ENCODE assay signal across 38 cellular contexts in the genomic region with DNA sequence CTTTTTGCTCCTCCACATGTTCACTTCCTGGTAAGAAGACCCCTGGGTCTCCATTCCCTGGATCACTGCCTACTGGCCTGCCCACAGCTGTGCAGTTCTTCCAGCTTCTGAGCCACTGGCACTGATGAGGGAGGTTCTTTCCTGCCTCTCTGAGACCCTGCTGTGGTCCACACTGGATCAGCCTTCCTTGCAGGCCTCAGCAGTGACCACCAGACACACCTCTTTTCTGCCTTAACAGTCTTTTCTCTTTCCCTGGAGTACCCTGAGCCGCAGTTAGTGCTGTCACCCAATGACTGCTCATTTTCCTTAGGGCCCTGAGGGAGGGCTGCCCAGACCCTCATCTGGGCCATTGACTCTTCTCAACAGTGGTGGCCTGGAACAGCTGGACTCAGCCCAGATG. TPM values are rescaled to one million over a fixed set of nuclear protein-coding genes. Genes with fewer than 3 reads are reported as not detected.
"Had no signal": no experiment of that assay in that cellular context is flagged by ENCODE, and none has a peak within 500 bp of the region (broad histone marks: within the 10 kb centered on the region; RNA-seq: fewer than 3 reads in every experiment).

No MANE protein-coding gene starts in this region.

- H3K27me3 Mint-ChIP-seq: activated CD4-positive, alpha-beta T cell treated with anti-CD3 and anti-CD28 coated beads, Interleukin-2, amount 10 ng/mL, durations not matched to agents 24 days and 14 days; activated naive CD4-positive, alpha-beta T cell treated with anti-CD3 and anti-CD28 coated beads, Interleukin-2, amount 10 ng/mL, durations not matched to agents 7 days and 5 days; activated naive CD8-positive, alpha-beta T cell treated with anti-CD3 and anti-CD28 coated beads, Interleukin-2, amount 10 ng/mL, durations not matched to agents 7 days and 5 days; activated naive CD8-positive, alpha-beta T cell treated with anti-CD3 and anti-CD28 coated beads, Interleukin-2, amount 50 U/mL, for 24 hours; central memory CD8-positive, alpha-beta T cell had no signal

- H3K27me3 ChIP-seq: ascending aorta, cardiac muscle cell had no signal

- H3K36me3 Mint-ChIP-seq: activated CD4-positive, alpha-beta memory T cell treated with anti-CD3 and anti-CD28 coated beads for 36 hours; activated naive CD4-positive, alpha-beta T cell treated with anti-CD3 and anti-CD28 coated beads, Interleukin-2, amount 10 ng/mL, durations not matched to agents 7 days and 5 days; activated naive CD4-positive, alpha-beta T cell treated with anti-CD3 and anti-CD28 coated beads, Interleukin-2, amount 50 U/mL, for 24 hours; activated naive CD8-positive, alpha-beta T cell treated with anti-CD3 and anti-CD28 coated beads, Interleukin-2, amount 10 ng/mL, durations not matched to agents 7 days and 5 days; brain had no signal

- H3K36me3 ChIP-seq: ascending aorta, cardiac muscle cell had no signal

- H3K9me3 Mint-ChIP-seq: activated B cell treated with CpG ODN at 0.5 μM for 24 hours; activated CD4-positive, alpha-beta memory T cell treated with anti-CD3 and anti-CD28 coated beads for 36 hours; activated CD4-positive, alpha-beta T cell treated with anti-CD3 and anti-CD28 coated beads, Interleukin-2, amount 10 ng/mL, durations not matched to agents 24 days and 14 days; activated CD8-positive, alpha-beta T cell treated with anti-CD3 and anti-CD28 coated beads for 36 hours; activated naive CD4-positive, alpha-beta T cell treated with anti-CD3 and anti-CD28 coated beads, Interleukin-2, amount 10 ng/mL, durations not matched to agents 7 days and 5 days; activated naive CD8-positive, alpha-beta T cell treated with anti-CD3 and anti-CD28 coated beads, Interleukin-2, amount 10 ng/mL, durations not matched to agents 7 days and 5 days; activated naive CD8-positive, alpha-beta T cell treated with anti-CD3 and anti-CD28 coated beads, Interleukin-2, amount 50 U/mL, for 24 hours; activated T-helper 17 cell treated with anti-CD3 and anti-CD28 coated beads, Interleukin-2, amount 50 U/mL, for 72 hours; brain; central memory CD8-positive, alpha-beta T cell; T-helper 1 cell treated with Interleukin-12 subunit alpha and Interleukin-12 subunit beta and Interleukin-4 antibody, amounts not matched to agents 30 μg/mL and 1 μg/mL, for 36 hours; T-helper 2 cell treated with Interferon-gamma antibody and Interleukin-4, amounts not matched to agents 5 μg/mL and 100 μg/mL, for 36 hours had no signal

- H3K4me1 ChIP-seq: ascending aorta had no signal

- H3K4me1 Mint-ChIP-seq: activated B cell treated with CpG ODN at 0.5 μM for 24 hours; activated CD4-positive, alpha-beta T cell treated with anti-CD3 and anti-CD28 coated beads, Interleukin-2, amount 10 ng/mL, durations not matched to agents 24 days and 14 days; activated naive CD4-positive, alpha-beta T cell treated with anti-CD3 and anti-CD28 coated beads, Interleukin-2, amount 10 ng/mL, durations not matched to agents 7 days and 5 days; activated naive CD4-positive, alpha-beta T cell treated with anti-CD3 and anti-CD28 coated beads, Interleukin-2, amount 50 U/mL, for 24 hours; activated naive CD8-positive, alpha-beta T cell treated with anti-CD3 and anti-CD28 coated beads, Interleukin-2, amount 10 ng/mL, durations not matched to agents 7 days and 5 days; activated naive CD8-positive, alpha-beta T cell treated with anti-CD3 and anti-CD28 coated beads, Interleukin-2, amount 50 U/mL, for 24 hours; activated T-helper 17 cell treated with anti-CD3 and anti-CD28 coated beads, Interleukin-2, amount 50 U/mL, for 72 hours; brain; central memory CD8-positive, alpha-beta T cell had no signal

- H3K4me3 Mint-ChIP-seq: activated B cell treated with CpG ODN at 0.5 μM for 24 hours; activated CD4-positive, alpha-beta memory T cell treated with anti-CD3 and anti-CD28 coated beads for 36 hours; activated CD4-positive, alpha-beta T cell treated with anti-CD3 and anti-CD28 coated beads, Interleukin-2, amount 10 ng/mL, durations not matched to agents 24 days and 14 days; activated CD8-positive, alpha-beta T cell treated with anti-CD3 and anti-CD28 coated beads for 36 hours; activated naive CD4-positive, alpha-beta T cell treated with anti-CD3 and anti-CD28 coated beads, Interleukin-2, amount 10 ng/mL, durations not matched to agents 7 days and 5 days; activated naive CD4-positive, alpha-beta T cell treated with anti-CD3 and anti-CD28 coated beads, Interleukin-2, amount 50 U/mL, for 24 hours; activated naive CD8-positive, alpha-beta T cell; activated naive CD8-positive, alpha-beta T cell treated with anti-CD3 and anti-CD28 coated beads, Interleukin-2, amount 10 ng/mL, durations not matched to agents 7 days and 5 days; activated naive CD8-positive, alpha-beta T cell treated with anti-CD3 and anti-CD28 coated beads, Interleukin-2, amount 50 U/mL, for 24 hours; activated T-cell treated with anti-CD3 and anti-CD28 coated beads, Interleukin-2, amount 50 U/mL, for 4 hours; activated T-cell treated with anti-CD3 and anti-CD28 coated beads, Interleukin-2, amount 50 U/mL, for 72 hours; activated T-helper 1 cell treated with anti-CD3 and anti-CD28 coated beads, Interleukin-12 subunit alpha, Interleukin-12 subunit beta, Interleukin-2, Interleukin-4 antibody, amounts not matched to agents 30 ng/mL and 10 ng/mL and 1 ng/mL, durations not matched to agents 14 hours and 24 hours and 36 hours; activated T-helper 17 cell treated with anti-CD3 and anti-CD28 coated beads, Interleukin-2, amount 50 U/mL, for 72 hours; brain; central memory CD8-positive, alpha-beta T cell; T-helper 1 cell treated with Interleukin-12 subunit alpha and Interleukin-12 subunit beta and Interleukin-4 antibody, amounts not matched to agents 30 μg/mL and 1 μg/mL, for 36 hours; T-helper 2 cell treated with Interferon-gamma antibody and Interleukin-4, amounts not matched to agents 5 μg/mL and 100 μg/mL, for 36 hours had no signal

- H3K27ac Mint-ChIP-seq: activated B cell treated with CpG ODN at 0.5 μM for 24 hours; activated CD4-positive, alpha-beta memory T cell treated with anti-CD3 and anti-CD28 coated beads for 36 hours; activated CD4-positive, alpha-beta T cell treated with anti-CD3 and anti-CD28 coated beads, Interleukin-2, amount 10 ng/mL, durations not matched to agents 24 days and 14 days; activated CD8-positive, alpha-beta T cell treated with anti-CD3 and anti-CD28 coated beads for 36 hours; activated naive CD4-positive, alpha-beta T cell treated with anti-CD3 and anti-CD28 coated beads, Interleukin-2, amount 10 ng/mL, durations not matched to agents 7 days and 5 days; activated naive CD4-positive, alpha-beta T cell treated with anti-CD3 and anti-CD28 coated beads, Interleukin-2, amount 50 U/mL, for 24 hours; activated naive CD8-positive, alpha-beta T cell; activated naive CD8-positive, alpha-beta T cell treated with anti-CD3 and anti-CD28 coated beads, Interleukin-2, amount 10 ng/mL, durations not matched to agents 7 days and 5 days; activated naive CD8-positive, alpha-beta T cell treated with anti-CD3 and anti-CD28 coated beads, Interleukin-2, amount 50 U/mL, for 24 hours; activated T-cell treated with anti-CD3 and anti-CD28 coated beads, Interleukin-2, amount 50 U/mL, for 72 hours; activated T-helper 1 cell treated with anti-CD3 and anti-CD28 coated beads, Interleukin-12 subunit alpha, Interleukin-12 subunit beta, Interleukin-2, Interleukin-4 antibody, amounts not matched to agents 30 ng/mL and 10 ng/mL and 1 ng/mL, durations not matched to agents 14 hours and 24 hours and 36 hours; activated T-helper 17 cell treated with anti-CD3 and anti-CD28 coated beads, Interleukin-2, amount 50 U/mL, for 72 hours; brain; T-helper 1 cell treated with Interleukin-12 subunit alpha and Interleukin-12 subunit beta and Interleukin-4 antibody, amounts not matched to agents 30 μg/mL and 1 μg/mL, for 36 hours; T-helper 2 cell treated with Interferon-gamma antibody and Interleukin-4, amounts not matched to agents 5 μg/mL and 100 μg/mL, for 36 hours had no signal

- ATAC-seq: activated CD8-positive, alpha-beta T cell treated with anti-CD3 and anti-CD28 coated beads for 36 hours; activated naive CD8-positive, alpha-beta T cell treated with anti-CD3 and anti-CD28 coated beads, Interleukin-2, amount 50 U/mL, for 24 hours; activated T-cell treated with anti-CD3 and anti-CD28 coated beads, Interleukin-2, amount 50 U/mL, for 4 hours; activated T-cell treated with anti-CD3 and anti-CD28 coated beads, Interleukin-2, amount 50 U/mL, for 72 hours; activated T-helper 17 cell treated with anti-CD3 and anti-CD28 coated beads, Interleukin-2, amount 50 U/mL, for 72 hours had no signal

- H3K9me3 ChIP-seq: ascending aorta had no signal

- H3K27ac ChIP-seq: ascending aorta, cardiac muscle cell, VCaP had no signal

- DNase-seq: activated B cell treated with CpG ODN at 0.5 μM for 24 hours; activated CD4-positive, alpha-beta memory T cell treated with anti-CD3 and anti-CD28 coated beads for 36 hours; activated CD4-positive, alpha-beta T cell treated with anti-CD3 and anti-CD28 coated beads for 4 hours; activated CD4-positive, alpha-beta T cell treated with anti-CD3 and anti-CD28 coated beads, Interleukin-2, amount 10 ng/mL, durations not matched to agents 24 days and 14 days; activated CD4-positive, alpha-beta T cell treated with anti-CD3 and anti-CD28 coated beads, Interleukin-2, amount 50 U/mL, for 1 hour; activated CD4-positive, alpha-beta T cell treated with anti-CD3 and anti-CD28 coated beads, Interleukin-2, amount 50 U/mL, for 4 hours; activated CD4-positive, CD25-positive, alpha-beta regulatory T cell treated with anti-CD3 and anti-CD28 coated beads, Interleukin-2, amount 50 U/mL, for 72 hours; activated CD8-positive, alpha-beta memory T cell treated with anti-CD3 and anti-CD28 coated beads, Interleukin-2, amount 50 U/mL, for 4 hours; activated CD8-positive, alpha-beta T cell treated with anti-CD3 and anti-CD28 coated beads for 36 hours; activated effector memory CD4-positive, alpha-beta T cell treated with anti-CD3 and anti-CD28 coated beads, Interleukin-2, amount 50 U/mL, for 16 hours; activated gamma-delta T cell treated with Interleukin-2 at 50 U/mL for 16 hours; activated naive CD4-positive, alpha-beta T cell; activated naive CD4-positive, alpha-beta T cell treated with anti-CD3 and anti-CD28 coated beads, Interleukin-2, amount 10 ng/mL, durations not matched to agents 7 days and 5 days; activated naive CD8-positive, alpha-beta T cell treated with anti-CD3 and anti-CD28 coated beads, Interleukin-2, amount 10 ng/mL, durations not matched to agents 7 days and 5 days; activated naive CD8-positive, alpha-beta T cell treated with anti-CD3 and anti-CD28 coated beads, Interleukin-2, amount 50 U/mL, for 24 hours; activated T-cell treated with anti-CD3 and anti-CD28 coated beads for 4 hours; activated T-cell treated with anti-CD3 and anti-CD28 coated beads, Interleukin-2, amount 50 U/mL, for 1 hour; activated T-cell treated with anti-CD3 and anti-CD28 coated beads, Interleukin-2, amount 50 U/mL, for 4 hours; activated T-cell treated with anti-CD3 and anti-CD28 coated beads, Interleukin-2, amount 50 U/mL, for 72 hours; amygdala; anterior cingulate cortex; caudate nucleus; cerebellar nuclear complex; T-helper 1 cell; T-helper 2 cell; T-helper 9 cell had no signal

- H3K4me3 ChIP-seq: ascending aorta, cardiac muscle cell had no signal

RNA-seq across cellular contexts. Expression of a gene that starts 32.9 kb away (rescaled TPM):
- total RNA-seq: activated B cell treated with CpG ODN at 0.5 μM for 24 hours; activated CD4-positive, alpha-beta memory T cell treated with anti-CD3 and anti-CD28 coated beads for 36 hours; activated naive CD8-positive, alpha-beta T cell treated with anti-CD3 and anti-CD28 coated beads, Interleukin-2, amount 10 ng/mL, durations not matched to agents 7 days and 5 days; ascending aorta; bronchial epithelial cell had no signal
